In genomic region chr1:220824031-220824989, GRCh38 we compare ENCODE assay signal across 15 cellular contexts. TPM values are rescaled to one million over a fixed set of nuclear protein-coding genes. Genes with fewer than 3 reads are reported as not detected.
"Had no signal": no experiment of that assay in that cellular context is flagged by ENCODE, and none has a peak within 500 bp of the region (broad histone marks: within the 10 kb centered on the region; RNA-seq: fewer than 3 reads in every experiment).

No MANE protein-coding gene starts in this region.

- H3K4me1 ChIP-seq: testis had no signal

- H3K27me3 ChIP-seq: ascending aorta, testis had no signal

- DNase-seq: activated CD8-positive, alpha-beta memory T cell treated with anti-CD3 and anti-CD28 coated beads, Interleukin-2, amount 50 U/mL, for 48 hours; activated CD8-positive, alpha-beta T cell treated with anti-CD3 and anti-CD28 coated beads, Interleukin-2, amount 10 ng/mL, durations not matched to agents 7 days and 5 days; activated naive CD4-positive, alpha-beta T cell; mucosa of descending colon; naive thymus-derived CD8-positive, alpha-beta T cell; stimulated activated CD4-positive, alpha-beta T cell treated with anti-CD3 and anti-CD28 coated beads, Interleukin-15, amount 100 ng/mL, for 24 hours; stimulated activated CD4-positive, alpha-beta T cell treated with anti-CD3 and anti-CD28 coated beads, Interleukin-4, amount 100 ng/mL, for 4 hours; stimulated activated naive CD8-positive, alpha-beta T cell treated with anti-CD3 and anti-CD28 coated beads, Interleukin-15, amount 100 ng/mL, for 72 hours; T1000; testis had no signal

- H3K36me3 ChIP-seq: ascending aorta had no signal

- H3K36me3 Mint-ChIP-seq: naive thymus-derived CD8-positive, alpha-beta T cell had no signal

- H3K27me3 Mint-ChIP-seq: progenitor cell of endocrine pancreas had no signal

- H3K4me3 Mint-ChIP-seq: activated CD8-positive, alpha-beta T cell treated with anti-CD3 and anti-CD28 coated beads, Interleukin-2, amount 10 ng/mL, durations not matched to agents 7 days and 5 days; activated T-helper 1 cell treated with anti-CD3 and anti-CD28 coated beads, Interleukin-12 subunit alpha, Interleukin-12 subunit beta, Interleukin-2, Interleukin-4 antibody, amounts not matched to agents 30 ng/mL and 10 ng/mL and 1 ng/mL, durations not matched to agents 14 hours and 24 hours and 36 hours; naive thymus-derived CD8-positive, alpha-beta T cell; stimulated activated naive CD8-positive, alpha-beta T cell treated with anti-CD3 and anti-CD28 coated beads, Interleukin-15, amount 100 ng/mL, for 72 hours had no signal

- FAIRE-seq: colon had no signal

- H3K27ac ChIP-seq: ascending aorta, testis, VCaP had no signal

- H3K27ac Mint-ChIP-seq: activated CD8-positive, alpha-beta T cell treated with anti-CD3 and anti-CD28 coated beads, Interleukin-2, amount 10 ng/mL, durations not matched to agents 7 days and 5 days; activated T-helper 1 cell treated with anti-CD3 and anti-CD28 coated beads, Interleukin-12 subunit alpha, Interleukin-12 subunit beta, Interleukin-2, Interleukin-4 antibody, amounts not matched to agents 30 ng/mL and 10 ng/mL and 1 ng/mL, durations not matched to agents 14 hours and 24 hours and 36 hours; naive thymus-derived CD8-positive, alpha-beta T cell; progenitor cell of endocrine pancreas had no signal

- H3K9me3 Mint-ChIP-seq: activated T-helper 1 cell treated with anti-CD3 and anti-CD28 coated beads, Interleukin-12 subunit alpha, Interleukin-12 subunit beta, Interleukin-2, Interleukin-4 antibody, amounts not matched to agents 30 ng/mL and 10 ng/mL and 1 ng/mL, durations not matched to agents 14 hours and 24 hours and 36 hours; stimulated activated naive CD8-positive, alpha-beta T cell treated with anti-CD3 and anti-CD28 coated beads, Interleukin-15, amount 100 ng/mL, for 72 hours had no signal

- H3K4me3 ChIP-seq: ascending aorta, mucosa of descending colon, testis had no signal

- ATAC-seq: activated CD8-positive, alpha-beta T cell treated with anti-CD3 and anti-CD28 coated beads, Interleukin-2, amount 10 ng/mL, durations not matched to agents 7 days and 5 days; mucosa of descending colon; naive thymus-derived CD8-positive, alpha-beta T cell; stimulated activated naive CD8-positive, alpha-beta T cell treated with anti-CD3 and anti-CD28 coated beads, Interleukin-15, amount 100 ng/mL, for 72 hours had no signal

- H3K4me1 Mint-ChIP-seq: naive thymus-derived CD8-positive, alpha-beta T cell; stimulated activated naive CD8-positive, alpha-beta T cell treated with anti-CD3 and anti-CD28 coated beads, Interleukin-15, amount 100 ng/mL, for 72 hours had no signal

RNA-seq across cellular contexts. Expression of gene MTARC1, which starts 37.6 kb away (rescaled TPM):
- total RNA-seq: activated CD8-positive, alpha-beta T cell treated with anti-CD3 and anti-CD28 coated beads, Interleukin-2, amount 10 ng/mL, durations not matched to agents 7 days and 5 days; activated T-helper 1 cell treated with anti-CD3 and anti-CD28 coated beads, Interleukin-12 subunit alpha, Interleukin-12 subunit beta, Interleukin-2, Interleukin-4 antibody, amounts not matched to agents 30 ng/mL and 10 ng/mL and 1 ng/mL, durations not matched to agents 14 hours and 24 hours and 36 hours; naive thymus-derived CD8-positive, alpha-beta T cell had no signal

RNA-seq across cellular contexts. Expression of gene HLX, which starts 54.9 kb away (rescaled TPM):
- total RNA-seq: activated CD8-positive, alpha-beta T cell treated with anti-CD3 and anti-CD28 coated beads, Interleukin-2, amount 10 ng/mL, durations not matched to agents 7 days and 5 days had no signal
- polyA plus RNA-seq: naive thymus-derived CD8-positive, alpha-beta T cell had no signal
